ENCODE assay signal across 21 cellular contexts in genomic region chr18:36708366-36708765, GRCh38.
"Had no signal": no experiment of that assay in that cellular context is flagged by ENCODE, and none has a peak within 500 bp of the region (broad histone marks: within the 10 kb centered on the region; RNA-seq: fewer than 3 reads in every experiment).

No MANE protein-coding gene starts in this region.

- H3K4me1 Mint-ChIP-seq: memory B cell; natural killer cell; stimulated activated naive B cell treated with anti-CD40 and anti-IgM and Interleukin-4, amounts not matched to agents 10 μg/mL and 1 μg/mL and 100 μg/mL, for 72 hours had no signal

- H3K4me3 ChIP-seq: gastroesophageal sphincter, hepatocyte, lower lobe of right lung, psoas muscle, skin epidermis, stomach, thoracic aorta, transverse colon had no signal

- DNase-seq: effector memory CD4-positive, alpha-beta T cell; glutamatergic neuron; lower lobe of right lung; natural killer cell; psoas muscle; retina; stimulated activated CD4-positive, alpha-beta T cell treated with anti-CD3 and anti-CD28 coated beads, Interleukin-2, amount 100 ng/mL, for 24 hours; stimulated activated CD4-positive, alpha-beta T cell treated with anti-CD3 and anti-CD28 coated beads, Interleukin-4, amount 100 ng/mL, for 4 hours; stimulated activated naive B cell treated with anti-CD40 and anti-IgM and Interleukin-4, amounts not matched to agents 10 μg/mL and 1 μg/mL and 100 μg/mL, for 72 hours; stomach; substantia nigra; transverse colon had no signal

- H3K9me3 Mint-ChIP-seq: memory B cell; mesothelial cell of epicardium; natural killer cell; stimulated activated naive B cell treated with anti-CD40 and anti-IgM and Interleukin-4, amounts not matched to agents 10 μg/mL and 1 μg/mL and 100 μg/mL, for 72 hours had no signal

- H3K27ac ChIP-seq: hepatocyte, lower lobe of right lung, psoas muscle, stomach, thoracic aorta, transverse colon had no signal

- H3K4me1 ChIP-seq: lower lobe of right lung, psoas muscle, stomach, transverse colon had no signal

- H3K27me3 ChIP-seq: gastroesophageal sphincter, hepatocyte, transverse colon had no signal

- ATAC-seq: esophagus mucosa; gastroesophageal sphincter; left lobe of liver; lower lobe of right lung; natural killer cell; sciatic nerve; stimulated activated naive B cell treated with anti-CD40 and anti-IgM and Interleukin-4, amounts not matched to agents 10 μg/mL and 1 μg/mL and 100 μg/mL, for 72 hours had no signal

- H3K9me3 ChIP-seq: gastroesophageal sphincter, lower lobe of right lung, psoas muscle, stomach, thoracic aorta, transverse colon had no signal

- H3K4me3 Mint-ChIP-seq: memory B cell; mesothelial cell of epicardium; natural killer cell; stimulated activated naive B cell treated with anti-CD40 and anti-IgM and Interleukin-4, amounts not matched to agents 10 μg/mL and 1 μg/mL and 100 μg/mL, for 72 hours had no signal

- H3K36me3 Mint-ChIP-seq: memory B cell; mesothelial cell of epicardium; natural killer cell; stimulated activated naive B cell treated with anti-CD40 and anti-IgM and Interleukin-4, amounts not matched to agents 10 μg/mL and 1 μg/mL and 100 μg/mL, for 72 hours had no signal

- H2AFZ ChIP-seq: hepatocyte had no signal

- H3K27ac Mint-ChIP-seq: memory B cell; mesothelial cell of epicardium; natural killer cell; stimulated activated naive B cell treated with anti-CD40 and anti-IgM and Interleukin-4, amounts not matched to agents 10 μg/mL and 1 μg/mL and 100 μg/mL, for 72 hours had no signal

- H3K36me3 ChIP-seq: lower lobe of right lung, stomach, thoracic aorta, transverse colon had no signal

- H3K4me2 ChIP-seq: hepatocyte had no signal
